In genomic region chr1:220176540-220176939, GRCh38 we compare ENCODE assay signal across 19 cellular contexts.
"Had no signal": no experiment of that assay in that cellular context is flagged by ENCODE, and none has a peak within 500 bp of the region (broad histone marks: within the 10 kb centered on the region; RNA-seq: fewer than 3 reads in every experiment).

No MANE protein-coding gene starts in this region.

- H3K9me3 ChIP-seq: spleen, stomach, thoracic aorta had no signal

- ATAC-seq: natural killer cell, sciatic nerve had no signal

- H3K9me3 Mint-ChIP-seq: natural killer cell, neural crest cell had no signal

- H3K27ac Mint-ChIP-seq: mesothelial cell of epicardium, natural killer cell had no signal

- H3K4me1 ChIP-seq: spleen, stomach had no signal

- H3K4me1 Mint-ChIP-seq: mesothelial cell of epicardium, neural crest cell had no signal

- DNase-seq: dermis blood vessel endothelial cell; foreskin melanocyte; head of caudate nucleus; hippocampal formation; kidney glomerular epithelial cell; mammary epithelial cell; natural killer cell; spleen; stimulated activated CD4-positive, alpha-beta T cell treated with anti-CD3 and anti-CD28 coated beads, Interleukin-15, amount 100 ng/mL, for 24 hours; stimulated activated CD4-positive, alpha-beta T cell treated with anti-CD3 and anti-CD28 coated beads, Interleukin-1b, Interleukin-23, amount 100 ng/mL, for 48 hours; stimulated activated CD4-positive, alpha-beta T cell treated with anti-CD3 and anti-CD28 coated beads, Interleukin-4, amount 100 ng/mL, for 24 hours; stimulated activated naive CD4-positive, alpha-beta T cell; stomach; substantia nigra; trophoblast cell had no signal

- H3K4me3 Mint-ChIP-seq: mesothelial cell of epicardium, natural killer cell, neural crest cell had no signal

- H3K27ac ChIP-seq: spleen, stomach, thoracic aorta had no signal

- H3K4me3 ChIP-seq: spleen, stomach, thoracic aorta had no signal

- H3K27me3 ChIP-seq: spleen, stomach had no signal
